Comparison of ENCODE assay signal across 26 cellular contexts in genomic region chr5:63249960-63250359, GRCh38.
DNase-seq lines count a peak whose midpoint lies in the region; ATAC-seq, FAIRE-seq and TF ChIP-seq lines count a peak whose summit lies in the region.
"Had no signal": no experiment of that assay in that cellular context is flagged by ENCODE, and none has a peak within 500 bp of the region (broad histone marks: within the 10 kb centered on the region; RNA-seq: fewer than 3 reads in every experiment).

No MANE protein-coding gene starts in this region.

- no peak overlapping the region for H4K8ac ChIP-seq in H1 (ENCODE audit: extremely low read depth, insufficient read depth, low read length)

- H4K20me1 ChIP-seq in SK-N-SH (ENCODE audit: insufficient read depth) (no peaks in the 10 kb centered on the region), H1 (replicated peaks in 1 of 2; ENCODE audit: control insufficient read depth in 1 of 2, insufficient read depth in 2 of 2, low read length in 2 of 2) (no peaks in the 10 kb centered on the region), smooth muscle cell (ENCODE audit: low read depth) (no peaks in the 10 kb centered on the region)
- H4K20me1 ChIP-seq: BLaER1 treated with 17β-estradiol and CSF1 and Interleukin-3, amounts not matched to agents 10 nM and 100 nM had no signal

- H3K4me3 ChIP-seq in SK-N-SH (ENCODE audit: low read depth in 2 of 2, low read length in 1 of 2) (no peak overlapping the region), H1 (ENCODE audit: extremely low read depth in 1 of 4, insufficient read depth in 2 of 4, low read depth in 3 of 4, low read length in 4 of 4) (no peak overlapping the region), smooth muscle cell (no peak overlapping the region), adrenal gland (no peak overlapping the region)
- H3K4me3 ChIP-seq: A549; BLaER1 treated with 17β-estradiol and CSF1 and Interleukin-3, amounts not matched to agents 10 nM and 100 nM; GM23338; HAP-1 had no signal

- H4K5ac ChIP-seq in H1 (ENCODE audit: insufficient read length, low read depth, low read length): no peak overlapping the region

- TF ChIP-seq RAD21 in SK-N-SH (IDR thresholded peaks at IDR 0.05; ENCODE audit: low read length) (no peak), H1 (IDR thresholded peaks at IDR 0.05 in 1 of 2, conservative IDR thresholded peaks at IDR 0.05 in 1 of 2; ENCODE audit: low read depth in 2 of 2, low read length in 2 of 2) (no peak)

- no peaks in the 10 kb centered on the region for H3K36me3 Mint-ChIP-seq in glutamatergic neuron (ENCODE audit: unreplicated experiment)
- H3K36me3 Mint-ChIP-seq: CD14-positive monocyte; CD8-positive, alpha-beta memory T cell had no signal

- no peaks in the 10 kb centered on the region for H3K79me1 ChIP-seq in H1 (ENCODE audit: low read depth, low read length)

- H3K56ac ChIP-seq in H1 (replicated peaks; ENCODE audit: insufficient read length, low read depth, low read length): no peak overlapping the region

- H3K14ac ChIP-seq in H1 (ENCODE audit: insufficient read length): no peak overlapping the region

- H3K27me3 Mint-ChIP-seq in glutamatergic neuron (ENCODE audit: unreplicated experiment): peaks cover 5% of the 10 kb centered on the region
- H3K27me3 Mint-ChIP-seq: CD4-positive, alpha-beta T cell; CD8-positive, alpha-beta memory T cell had no signal

- H3K36me3 ChIP-seq in SK-N-SH (replicated peaks in 1 of 2; ENCODE audit: control insufficient read depth in 1 of 2, insufficient read depth in 2 of 2, low read length in 1 of 2) (no peaks in the 10 kb centered on the region), H1 (ENCODE audit: control insufficient read depth in 2 of 4, insufficient read depth in 4 of 4, low read length in 3 of 4) (no peaks in the 10 kb centered on the region), smooth muscle cell (ENCODE audit: low read depth) (no peaks in the 10 kb centered on the region), adrenal gland (replicated peaks in 1 of 2) (no peaks in the 10 kb centered on the region)
- H3K36me3 ChIP-seq: BE2C; BLaER1 treated with 17β-estradiol and CSF1 and Interleukin-3, amounts not matched to agents 10 nM and 100 nM; HAP-1 had no signal

- H3F3A ChIP-seq in SK-N-SH (replicated peaks; ENCODE audit: insufficient read depth): no peaks in the 10 kb centered on the region
- peaks cover 6% of the 10 kb centered on the region for H3F3A ChIP-seq in smooth muscle cell (ENCODE audit: low read depth)

- no peak overlapping the region for H3K4ac ChIP-seq in H1 (replicated peaks; ENCODE audit: insufficient read length, low read depth, low read length)

- H3K27me3 ChIP-seq in SK-N-SH (ENCODE audit: insufficient read depth): no peaks in the 10 kb centered on the region
- no peaks in the 10 kb centered on the region for H3K27me3 ChIP-seq in H1 (replicated peaks in 1 of 4; ENCODE audit: control insufficient read depth in 3 of 4, extremely low read depth in 1 of 4, insufficient read depth in 3 of 4, low read length in 3 of 4)
- H3K27me3 ChIP-seq in smooth muscle cell (ENCODE audit: low read depth): no peaks in the 10 kb centered on the region
- peaks cover 3% of the 10 kb centered on the region for H3K27me3 ChIP-seq in adrenal gland
- H3K27me3 ChIP-seq: BE2C; BLaER1 treated with 17β-estradiol and CSF1 and Interleukin-3, amounts not matched to agents 10 nM and 100 nM had no signal

- no peak for TF ChIP-seq CTCF in SK-N-SH (IDR thresholded peaks at IDR 0.05)
- no peak for TF ChIP-seq CTCF in H1 (IDR thresholded peaks at IDR 0.05; ENCODE audit: control extremely low read depth in 1 of 3, insufficient read depth in 1 of 3, low read depth in 1 of 3, low read length in 3 of 3)
- no peak for TF ChIP-seq CTCF in glutamatergic neuron (IDR thresholded peaks at IDR 0.05; ENCODE audit: partially characterized antibody, unreplicated experiment)
- no peak for TF ChIP-seq CTCF in smooth muscle cell (IDR thresholded peaks at IDR 0.05; ENCODE audit: borderline replicate concordance, insufficient read depth, poor library complexity, severe bottlenecking)
- no peak for TF ChIP-seq CTCF in adrenal gland (IDR thresholded peaks at IDR 0.05)

- intact Hi-C loops in adrenal gland (cut with DNase I): no loop called here

- CTCF ChIA-PET in SK-N-SH (lab: Yijun Ruan, JAX): interaction anchor here (0.7 kb wide), 1 partner anchor 9 kb away, joined by 3 read pairs; no protein-coding TSS in a partner anchor
- CTCF ChIA-PET in H1 (lab: Charles Lee; ENCODE audit: partially characterized antibody): no interaction called here

- H2AFZ ChIP-seq in SK-N-SH (ENCODE audit: low read depth) (peak overlapping the region; percentile 19; the same call in 1 of the 2 replicates), H1 (ENCODE audit: low read length) (no peak overlapping the region), smooth muscle cell (ENCODE audit: low read depth) (peak overlapping the region; percentile 52)
- H2AFZ ChIP-seq: GM23338 had no signal

- no peak overlapping the region for H2BK5ac ChIP-seq in H1 (ENCODE audit: low read depth, low read length)

- peaks cover 27% of the 10 kb centered on the region for H3K4me1 Mint-ChIP-seq in glutamatergic neuron (ENCODE audit: low read depth, unreplicated experiment)
- H3K4me1 Mint-ChIP-seq: CD14-positive monocyte; CD8-positive, alpha-beta memory T cell had no signal

- no peak overlapping the region for H2BK120ac ChIP-seq in H1 (replicated peaks; ENCODE audit: low read depth, low read length)

- no peak overlapping the region for H3K23ac ChIP-seq in H1 (ENCODE audit: insufficient read length)

- POLR2A ChIA-PET in SK-N-SH (lab: Yijun Ruan, JAX) (no interaction called here), H1 (lab: Charles Lee; ENCODE audit: partially characterized antibody) (no interaction called here)

- no peak overlapping the region for H2BK15ac ChIP-seq in H1 (ENCODE audit: low read length)

- no peak for TF ChIP-seq EP300 in SK-N-SH (IDR thresholded peaks at IDR 0.05; ENCODE audit: borderline replicate concordance in 1 of 2, low read depth in 1 of 2, low read length in 1 of 2)
- TF ChIP-seq EP300 in H1 (IDR thresholded peaks at IDR 0.05; ENCODE audit: borderline replicate concordance in 1 of 2, low read depth in 2 of 2, low read length in 2 of 2): no peak

- DNase-seq in SK-N-SH (no peak), H1 (ENCODE audit: low read depth in 1 of 2, low spot score in 2 of 2) (no peak), glutamatergic neuron (no peak), smooth muscle cell (lab: John Stamatoyannopoulos, UW; ENCODE audit: unreplicated experiment) (no peak), adrenal gland (no peak), dedifferentiated amniotic fluid mesenchymal stem cell (ENCODE audit: extremely low spot score) (no peak)
- DNase-seq in activated CD4-positive, alpha-beta T cell treated with anti-CD3 and anti-CD28 coated beads for 4 hours: no peak
- DNase-seq: 8988T; ACHN; AML-193; BE2C; CD4-positive, alpha-beta T cell; CD8-positive, alpha-beta memory T cell; DMS 273 treated with DMSO at 0.1 percent for 48 hours; DND-41; HFFc6 had no signal

- H3K4me3 Mint-ChIP-seq in glutamatergic neuron (ENCODE audit: unreplicated experiment): no peak overlapping the region
- H3K4me3 Mint-ChIP-seq: CD14-positive monocyte; CD4-positive, alpha-beta T cell; CD8-positive, alpha-beta memory T cell; GM23338; HFFc6 had no signal

- H3K79me2 ChIP-seq in SK-N-SH (ENCODE audit: insufficient read depth): no peaks in the 10 kb centered on the region
- no peaks in the 10 kb centered on the region for H3K79me2 ChIP-seq in H1 (ENCODE audit: control insufficient read depth in 1 of 2, insufficient read depth in 2 of 2, low read length in 2 of 2)
- no peaks in the 10 kb centered on the region for H3K79me2 ChIP-seq in smooth muscle cell (ENCODE audit: low read depth)

- H3K27ac Mint-ChIP-seq in glutamatergic neuron (ENCODE audit: unreplicated experiment): peak overlapping the region; percentile 94
- H3K27ac Mint-ChIP-seq: CD14-positive monocyte; CD4-positive, alpha-beta T cell; CD8-positive, alpha-beta memory T cell; GM23338; HFFc6 had no signal

- H3K9me3 Mint-ChIP-seq in glutamatergic neuron (ENCODE audit: unreplicated experiment): peaks cover 9% of the 10 kb centered on the region
- H3K9me3 Mint-ChIP-seq: GM23338 had no signal

- 0 out of 2 replicates have a peak overlapping the region, but pooled peaks have one; percentile 64 for H2BK20ac ChIP-seq in H1 (ENCODE audit: low read length)

- H3K4me1 ChIP-seq in SK-N-SH (ENCODE audit: control insufficient read depth in 1 of 2, insufficient read depth in 2 of 2, low read depth in 1 of 2, low read length in 1 of 2) (no peaks in the 10 kb centered on the region), H1 (replicated peaks in 1 of 4; ENCODE audit: control insufficient read depth in 3 of 4, insufficient read depth in 4 of 4, low read length in 3 of 4) (no peaks in the 10 kb centered on the region), smooth muscle cell (ENCODE audit: low read depth) (peaks cover 16% of the 10 kb centered on the region), adrenal gland (replicated peaks in 1 of 2) (no peaks in the 10 kb centered on the region)
- H3K4me1 ChIP-seq: A549; BE2C; BLaER1 treated with 17β-estradiol and CSF1 and Interleukin-3, amounts not matched to agents 10 nM and 100 nM; HAP-1 had no signal

- H3K23me2 ChIP-seq in H1 (ENCODE audit: low read depth, low read length): no peaks in the 10 kb centered on the region

- no peak overlapping the region for H3K4me2 ChIP-seq in SK-N-SH
- H3K4me2 ChIP-seq in H1 (ENCODE audit: insufficient read depth in 1 of 2, low read depth in 2 of 2, low read length in 2 of 2): no peak overlapping the region
- H3K4me2 ChIP-seq in smooth muscle cell: no peak overlapping the region
- H3K4me2 ChIP-seq: A549; BLaER1 treated with 17β-estradiol and CSF1 and Interleukin-3, amounts not matched to agents 10 nM and 100 nM; GM23338 had no signal

- no peak overlapping the region for H3K9ac ChIP-seq in SK-N-SH
- H3K9ac ChIP-seq in H1 (replicated peaks in 1 of 4; ENCODE audit: extremely low read depth in 1 of 4, low read depth in 3 of 4, low read length in 3 of 4): no peak overlapping the region
- no peak overlapping the region for H3K9ac ChIP-seq in smooth muscle cell (ENCODE audit: low read depth)
- H3K9ac ChIP-seq: BLaER1 treated with 17β-estradiol and CSF1 and Interleukin-3, amounts not matched to agents 10 nM and 100 nM had no signal

- H2BK12ac ChIP-seq in H1 (ENCODE audit: low read depth, low read length): no peak overlapping the region

- H4K91ac ChIP-seq in H1 (replicated peaks; ENCODE audit: insufficient read length, low read length): no peak overlapping the region

- 37% methylated on average over 2 of the region's 2 CpGs for WGBS in SK-N-SH (ENCODE audit: low lambda C conversion rate)
- 90% methylated on average over 2 of the region's 2 CpGs; no CpG with 5 or more reads in 1 of the 2 experiments for WGBS in H1 (ENCODE audit: extremely low coverage in 1 of 2, insufficient coverage in 1 of 2, insufficient read length in 1 of 2, insufficient replicate concordance in 2 of 2, low coverage in 1 of 2, low lambda C conversion rate in 2 of 2, missing lambda C conversion rate in 1 of 2), 2 experiments
- 63% methylated on average over 2 of the region's 2 CpGs for WGBS in smooth muscle cell (ENCODE audit: low lambda C conversion rate)
- WGBS in adrenal gland, 4 donors: 73 to 88% (median 84%) methylated on average over 2 of the region's 2 CpGs

- H2AK5ac ChIP-seq in H1 (ENCODE audit: low read depth, low read length): no peak overlapping the region

- no peak for TF ChIP-seq POLR2A in H1 (IDR thresholded peaks at IDR 0.05; ENCODE audit: control extremely low read depth in 1 of 2, low read depth in 2 of 2, low read length in 2 of 2)
- TF ChIP-seq POLR2A in adrenal gland (IDR thresholded peaks at IDR 0.05): no peak

- FAIRE-seq in H1 (lab: Jason Lieb, UNC): no peak
- FAIRE-seq: A549, D721Med, G401.6, GM12892, H54 had no signal

- H3K27ac ChIP-seq in SK-N-SH (ENCODE audit: low read depth in 2 of 2, low read length in 1 of 2) (no peak overlapping the region), H1 (ENCODE audit: low read depth, low read length) (no peak overlapping the region), smooth muscle cell (ENCODE audit: low read depth) (peak overlapping the region; percentile 85), adrenal gland (no peak overlapping the region)
- H3K27ac ChIP-seq: A549; BLaER1 treated with 17β-estradiol and CSF1 and Interleukin-3, amounts not matched to agents 10 nM and 100 nM had no signal

- ATAC-seq in SK-N-SH treated with all-trans-retinoic acid at 6 μM for 48 hours: no peak
- ATAC-seq: A549, GM23338 had no signal

- H3K9me3 ChIP-seq in SK-N-SH: no peaks in the 10 kb centered on the region
- H3K9me3 ChIP-seq in H1 (ENCODE audit: insufficient read depth in 2 of 2, low read depth in 1 of 2, low read length in 1 of 2): no peaks in the 10 kb centered on the region
- H3K9me3 ChIP-seq in smooth muscle cell (replicated peaks; ENCODE audit: low read depth): no peaks in the 10 kb centered on the region
- no peaks in the 10 kb centered on the region for H3K9me3 ChIP-seq in adrenal gland (replicated peaks in 1 of 3)
- H3K9me3 ChIP-seq: A549; BE2C; BLaER1 treated with 17β-estradiol and CSF1 and Interleukin-3, amounts not matched to agents 10 nM and 100 nM; HAP-1 had no signal

- H3K9me2 ChIP-seq in SK-N-SH: no peaks in the 10 kb centered on the region

- H3K18ac ChIP-seq in H1 (ENCODE audit: extremely low read depth, low read length): no peak overlapping the region
